In genomic region chr3:12186515-12187286, GRCh38 we compare ENCODE assay signal across 1 cellular context.
TF ChIP-seq lines count a peak whose summit lies in the region.

No MANE protein-coding gene starts in this region.

TF ChIP-seq in HepG2, 621 proteins besides CTCF, POLR2A, EP300 and RAD21 (continued from another document):
- TF ChIP-seq REST (IDR thresholded peaks at IDR 0.05; ENCODE audit: borderline replicate concordance in 1 of 2, low read depth in 1 of 2, low read length in 2 of 2) (0 out of 4 replicates have a peak, but pooled peaks of 1 of the 2 experiments have one; percentile 25), AHDC1 (CRISPR knock-in tag; IDR thresholded peaks at IDR 0.05; ENCODE audit: borderline replicate concordance) (no peak), U2AF1 (optimal IDR thresholded peaks at IDR 0.05; ENCODE audit: low read depth, low read length) (no peak), KLF6 (CRISPR knock-in tag; IDR thresholded peaks at IDR 0.05) (no peak), ZBTB38 (CRISPR knock-in tag; IDR thresholded peaks at IDR 0.05) (no peak), ZNF878 (CRISPR knock-in tag; IDR thresholded peaks at IDR 0.05) (no peak)
